ENCODE assay signal across 16 cellular contexts in genomic region chr12:11906284-11906935, GRCh38.
DNase-seq lines count a peak whose midpoint lies in the region; ATAC-seq and TF ChIP-seq lines count a peak whose summit lies in the region.
"Had no signal": no experiment of that assay in that cellular context is flagged by ENCODE, and none has a peak within 500 bp of the region (broad histone marks: within the 10 kb centered on the region; RNA-seq: fewer than 3 reads in every experiment).

No MANE protein-coding gene starts in this region.

- CTCF ChIA-PET in AG04449 (lab: Yijun Ruan, JAX) (interaction anchor here (2.1 kb wide), 1 partner anchor 325 kb away, joined by 5 read pairs; no protein-coding TSS in a partner anchor), HEK293T (lab: Yijun Ruan, JAX) (interaction anchor here (0.6 kb wide), 1 partner anchor 9 kb away, joined by 4 read pairs; no protein-coding TSS in a partner anchor)

- H3K27ac Mint-ChIP-seq in activated T-helper 17 cell treated with anti-CD3 and anti-CD28 coated beads, Interleukin-2, amount 50 U/mL, for 72 hours: peak overlapping the region; percentile 37
- H3K27ac Mint-ChIP-seq: brain had no signal

- peak; percentile 49 for DNase-seq in AG04449 (ENCODE audit: low read depth, low spot score)
- DNase-seq in ELR (ENCODE audit: low read depth): peak; percentile 13
- DNase-seq in fibroblast of pulmonary artery (ENCODE audit: low read depth): peak; percentile 35
- DNase-seq in Right ventricle myocardium superior: no peak
- no peak for DNase-seq in HEK293T (ENCODE audit: extremely low spot score)
- DNase-seq in HPDE6-E6E7 (ENCODE audit: extremely low spot score): no peak
- DNase-seq: activated CD4-positive, CD25-positive, alpha-beta regulatory T cell treated with anti-CD3 and anti-CD28 coated beads, Interleukin-2, amount 50 U/mL, for 72 hours; activated T-cell treated with anti-CD3 and anti-CD28 coated beads, Interleukin-2, amount 50 U/mL, for 72 hours; DMS 273 treated with DMSO at 0.1 percent for 48 hours; NCI-H2081; NCI-H748 treated with DMSO at 0.1 percent for 48 hours; ovary; stomach had no signal

- TF ChIP-seq CTCF in AG04449 (IDR thresholded peaks at IDR 0.05; ENCODE audit: insufficient read depth, low read length, missing control alignments) (no peak), fibroblast of pulmonary artery (IDR thresholded peaks at IDR 0.05; ENCODE audit: low read length, missing control alignments) (no peak)

- H3K4me1 Mint-ChIP-seq in activated T-helper 17 cell treated with anti-CD3 and anti-CD28 coated beads, Interleukin-2, amount 50 U/mL, for 72 hours: peaks cover 14% of the 10 kb centered on the region
- H3K4me1 Mint-ChIP-seq: brain had no signal

- H3K4me3 ChIP-seq in AG04449 (ENCODE audit: low read depth, low read length): no peak overlapping the region
- no peak overlapping the region for H3K4me3 ChIP-seq in fibroblast of pulmonary artery (replicated peaks; ENCODE audit: low read depth, low read length)
- H3K4me3 ChIP-seq: ovary, stomach had no signal

- intact Hi-C loops in Right ventricle myocardium superior (cut with DNase I): no loop called here

- POLR2A ChIA-PET in AG04449 (lab: Yijun Ruan, JAX) (interaction anchor here (1.3 kb wide), 1 partner anchor 35 kb away, joined by 5 read pairs; no protein-coding TSS in a partner anchor), HEK293T (lab: Yijun Ruan, JAX) (no interaction called here)

- peaks cover 10% of the 10 kb centered on the region for H3K9me3 Mint-ChIP-seq in activated T-helper 17 cell treated with anti-CD3 and anti-CD28 coated beads, Interleukin-2, amount 50 U/mL, for 72 hours

- ATAC-seq in activated T-helper 17 cell treated with anti-CD3 and anti-CD28 coated beads, Interleukin-2, amount 50 U/mL, for 72 hours (replicated peaks): no peak
- ATAC-seq in Right ventricle myocardium superior (ENCODE audit: poor library complexity): no peak
- no peak for ATAC-seq in GM19397 (IDR thresholded peaks at IDR 0.05; ENCODE audit: unreplicated experiment)
- ATAC-seq: activated T-cell treated with anti-CD3 and anti-CD28 coated beads, Interleukin-2, amount 50 U/mL, for 72 hours had no signal

- no peaks in the 10 kb centered on the region for H3K36me3 Mint-ChIP-seq in activated T-helper 17 cell treated with anti-CD3 and anti-CD28 coated beads, Interleukin-2, amount 50 U/mL, for 72 hours (ENCODE audit: low read depth)
- H3K36me3 Mint-ChIP-seq: brain had no signal

- H3K4me3 Mint-ChIP-seq in activated T-helper 17 cell treated with anti-CD3 and anti-CD28 coated beads, Interleukin-2, amount 50 U/mL, for 72 hours: peak overlapping the region; percentile 15
- H3K4me3 Mint-ChIP-seq: activated T-cell treated with anti-CD3 and anti-CD28 coated beads, Interleukin-2, amount 50 U/mL, for 72 hours; brain had no signal

- no peaks in the 10 kb centered on the region for H3K27me3 Mint-ChIP-seq in activated T-helper 17 cell treated with anti-CD3 and anti-CD28 coated beads, Interleukin-2, amount 50 U/mL, for 72 hours

TF ChIP-seq in HEK293T, 16 proteins besides CTCF, POLR2A, EP300 and RAD21:
- TF ChIP-seq LEF1 (IDR thresholded peaks at IDR 0.05; ENCODE audit: borderline replicate concordance) (no peak), L3MBTL2 (conservative IDR thresholded peaks at IDR 0.05) (no peak), SP1 (IDR thresholded peaks at IDR 0.05) (no peak), ELF4 (IDR thresholded peaks at IDR 0.05) (no peak), PKNOX1 (IDR thresholded peaks at IDR 0.05) (no peak), FOXK2 (IDR thresholded peaks at IDR 0.05) (no peak), ZNF384 (IDR thresholded peaks at IDR 0.05) (no peak), ARNT (IDR thresholded peaks at IDR 0.05) (no peak)

Comparison
In these comparisons a context has a peak if more than half of its experiments do, and no peak if none do; other contexts are left out.
1. DNase-seq: peak in AG04449 (single experiment), ELR (single experiment) and fibroblast of pulmonary artery (single experiment); none in Right ventricle myocardium superior (single experiment), HEK293T (single experiment) and HPDE6-E6E7 (single experiment).